ENCODE assay signal across 8 cellular contexts in the genomic region with DNA sequence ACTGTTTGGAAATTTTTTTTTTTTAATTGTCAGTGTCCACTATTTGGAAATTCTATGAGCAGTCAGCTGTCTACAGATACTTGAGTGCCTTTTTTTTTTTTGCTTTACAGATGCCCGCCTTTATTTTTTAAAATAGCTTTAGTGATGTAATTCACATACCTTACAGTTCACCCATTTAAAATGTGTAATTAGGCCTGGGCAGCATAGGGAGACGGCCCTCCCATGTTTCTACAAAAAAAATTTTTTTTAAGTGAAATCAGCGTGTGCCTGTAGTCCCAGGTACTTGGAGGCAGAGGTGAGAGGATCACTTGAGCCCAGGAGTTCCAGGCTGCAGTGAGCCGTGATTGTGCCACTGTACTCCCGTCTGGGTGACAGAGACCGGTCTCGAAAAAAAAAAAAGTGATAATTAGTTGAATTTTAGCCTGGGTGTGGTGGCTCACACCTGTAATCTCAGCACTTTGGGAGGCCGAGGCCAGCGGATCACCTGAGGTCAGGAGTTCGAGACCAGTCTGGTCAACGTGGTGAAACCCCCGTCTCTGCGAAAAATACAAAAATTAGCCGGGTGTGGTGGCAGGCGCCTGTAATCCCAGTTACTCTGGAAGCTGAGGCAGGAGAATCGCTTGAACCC. TPM values are rescaled to one million over a fixed set of nuclear protein-coding genes. Genes with fewer than 3 reads are reported as not detected.
DNase-seq lines count a peak whose midpoint lies in the region; ATAC-seq and TF ChIP-seq lines count a peak whose summit lies in the region.

No MANE protein-coding gene starts in this region.

- peaks cover 66% of the 10 kb centered on the region for H3K79me2 ChIP-seq in DND-41 (ENCODE audit: insufficient read depth, low read length)
- H3K79me2 ChIP-seq in OCI-LY7 (ENCODE audit: insufficient read depth, low read depth, low read length), result peaks cover 55% of the 10 kb centered on the region
- H3K79me2 ChIP-seq in osteoblast (ENCODE audit: insufficient read depth, low read length), result peaks cover 58% of the 10 kb centered on the region

- DNase-seq in DND-41, result no peak
- peak; percentile 26 for DNase-seq in OCI-LY7 (ENCODE audit: low spot score)
- DNase-seq in epithelial cell of esophagus (ENCODE audit: low read depth), result peak; percentile 28
- no peak for DNase-seq in osteoblast (ENCODE audit: insufficient read length, low spot score, missing footprints)
- no peak for DNase-seq in NCI-H2171 (lab: John Stamatoyannopoulos, UW)
- DNase-seq in stimulated activated CD4-positive, alpha-beta T cell treated with anti-CD3 and anti-CD28 coated beads, Interleukin-2, amount 100 ng/mL, for 24 hours, result no peak

- H3K4me1 ChIP-seq in DND-41 (ENCODE audit: insufficient read depth, low read length), result peaks cover 26% of the 10 kb centered on the region
- H3K4me1 ChIP-seq in OCI-LY7 (ENCODE audit: insufficient read depth, low read length, poor library complexity, severe bottlenecking), result peaks cover 28% of the 10 kb centered on the region
- H3K4me1 ChIP-seq in osteoblast (ENCODE audit: insufficient read depth, low read length), result peaks cover 12% of the 10 kb centered on the region

- H3K4me2 ChIP-seq in DND-41 (ENCODE audit: insufficient read depth, low read length), result peak overlapping the region; percentile 80
- peak overlapping the region; percentile 100 for H3K4me2 ChIP-seq in OCI-LY7 (ENCODE audit: low read length)
- peak overlapping the region; percentile 96 for H3K4me2 ChIP-seq in osteoblast (ENCODE audit: insufficient read depth, low read length)

- H4K20me1 ChIP-seq in DND-41 (ENCODE audit: insufficient read depth, low read length), result no peaks in the 10 kb centered on the region
- no peaks in the 10 kb centered on the region for H4K20me1 ChIP-seq in OCI-LY7 (ENCODE audit: insufficient read depth, low read length)
- H4K20me1 ChIP-seq in osteoblast (ENCODE audit: insufficient read depth, low read length), result no peaks in the 10 kb centered on the region

- TF ChIP-seq CTCF in DND-41 (IDR thresholded peaks at IDR 0.05; ENCODE audit: borderline replicate concordance, extremely low read depth, low read length, poor library complexity, severe bottlenecking) (no peak), OCI-LY7 (conservative IDR thresholded peaks at IDR 0.05; ENCODE audit: low read length) (no peak), epithelial cell of esophagus (IDR thresholded peaks at IDR 0.05; ENCODE audit: insufficient read depth, low read depth, low read length, missing control alignments) (no peak), osteoblast (IDR thresholded peaks at IDR 0.05; ENCODE audit: extremely low read depth, low read depth, low read length) (no peak)

- H3K36me3 ChIP-seq in DND-41 (ENCODE audit: insufficient read depth, low read length), result no peaks in the 10 kb centered on the region
- H3K36me3 ChIP-seq in OCI-LY7 (ENCODE audit: insufficient read depth, low read length), result no peaks in the 10 kb centered on the region
- H3K36me3 ChIP-seq in osteoblast (ENCODE audit: insufficient read depth, low read length), result no peaks in the 10 kb centered on the region

- H3K27ac ChIP-seq in DND-41 (ENCODE audit: low read length) (peak overlapping the region; percentile 92), OCI-LY7 (ENCODE audit: low read depth, low read length, poor library complexity, severe bottlenecking) (peak overlapping the region; percentile 97), osteoblast (ENCODE audit: low read depth, low read length) (peak overlapping the region; percentile 100)

- no peak for ATAC-seq in DND-41 (ENCODE audit: insufficient read depth, low read depth)
- no peak for ATAC-seq in GM21786 (IDR thresholded peaks at IDR 0.05; ENCODE audit: unreplicated experiment)
- no peak for ATAC-seq in HG03025 (IDR thresholded peaks at IDR 0.05; ENCODE audit: low FRiP score, unreplicated experiment)

- H3K9me3 ChIP-seq in DND-41 (ENCODE audit: insufficient read depth, low read length, severe bottlenecking) (no peaks in the 10 kb centered on the region), OCI-LY7 (ENCODE audit: low read length) (no peaks in the 10 kb centered on the region), osteoblast (ENCODE audit: low read depth, low read length) (no peaks in the 10 kb centered on the region)

- CTCF ChIA-PET in OCI-LY7 (lab: Charles Lee; ENCODE audit: unreplicated experiment), result no interaction called here

- H3K27me3 ChIP-seq in DND-41 (ENCODE audit: insufficient read depth, low read length, poor library complexity) (no peaks in the 10 kb centered on the region), osteoblast (ENCODE audit: insufficient read depth, low read length) (no peaks in the 10 kb centered on the region)

- H3K9me2 ChIP-seq in OCI-LY7 (ENCODE audit: insufficient read depth, low read length), result no peaks in the 10 kb centered on the region

- H2AFZ ChIP-seq in DND-41 (ENCODE audit: low read depth, low read length) (0 out of 2 replicates have a peak overlapping the region, but pooled peaks have one; percentile 71), OCI-LY7 (ENCODE audit: low read length) (no peak overlapping the region; the same call in 1 of the 2 replicates), osteoblast (ENCODE audit: low read length) (no peak overlapping the region)

- intact Hi-C loops in OCI-LY7 (cut with micrococcal nuclease; ENCODE audit: unreplicated experiment), result loop anchor here (5.0 kb wide), 1 partner anchor 550 kb away; a partner anchor contains a TSS

- H3K4me3 ChIP-seq in DND-41 (ENCODE audit: low read depth in 1 of 2, low read length in 2 of 2) (peak overlapping the region; percentile 62 to 70), OCI-LY7 (ENCODE audit: low read depth, low read length, poor library complexity, severe bottlenecking) (peak overlapping the region; percentile 82), epithelial cell of esophagus (ENCODE audit: low read length) (peak overlapping the region; percentile 59), osteoblast (ENCODE audit: insufficient read depth, low read length) (peak overlapping the region; percentile 83)

- peak overlapping the region; percentile 91 for H3K9ac ChIP-seq in DND-41 (ENCODE audit: low read depth, low read length)

- POLR2A ChIA-PET in OCI-LY7 (lab: Charles Lee), result interaction anchor here (0.6 to 1.5 kb wide), 7 partner anchors 8 to 608 kb away, joined by 3 to 5 read pairs (median 3); no protein-coding TSS in a partner anchor

- no TSS peak for BruUV-seq in OCI-LY7 (replicated peaks; lab: Mats Ljungman, UMichigan)

RNA-seq across cellular contexts. Expression of a gene that starts 1.5 kb away (rescaled TPM):
- total RNA-seq in OCI-LY7 (2014; rRNA removed; shearing (Covaris generic)), result 25.0 and 36.2 TPM in 2 replicates
- total RNA-seq in OCI-LY7 (2022) (22.9 and 28.4 TPM in 2 replicates), osteoblast (23.3 and 26.4 TPM in 2 replicates)

Comparison
In these comparisons a context has a peak if more than half of its experiments do, and no peak if none do; other contexts are left out.
1. DNase-seq: peak in OCI-LY7 (single experiment) and epithelial cell of esophagus (single experiment); none in DND-41 (single experiment), osteoblast (single experiment), NCI-H2171 (single experiment) and stimulated activated CD4-positive, alpha-beta T cell treated with anti-CD3 and anti-CD28 coated beads, Interleukin-2, amount 100 ng/mL, for 24 hours (0 of 2).
2. Peak in every context shown above with its lines, with median percentiles within 50 percentile points of each other: H3K27ac ChIP-seq, H3K4me2 ChIP-seq and H3K4me3 ChIP-seq.